ENCODE assay signal across 1 cellular context in the genomic region with DNA sequence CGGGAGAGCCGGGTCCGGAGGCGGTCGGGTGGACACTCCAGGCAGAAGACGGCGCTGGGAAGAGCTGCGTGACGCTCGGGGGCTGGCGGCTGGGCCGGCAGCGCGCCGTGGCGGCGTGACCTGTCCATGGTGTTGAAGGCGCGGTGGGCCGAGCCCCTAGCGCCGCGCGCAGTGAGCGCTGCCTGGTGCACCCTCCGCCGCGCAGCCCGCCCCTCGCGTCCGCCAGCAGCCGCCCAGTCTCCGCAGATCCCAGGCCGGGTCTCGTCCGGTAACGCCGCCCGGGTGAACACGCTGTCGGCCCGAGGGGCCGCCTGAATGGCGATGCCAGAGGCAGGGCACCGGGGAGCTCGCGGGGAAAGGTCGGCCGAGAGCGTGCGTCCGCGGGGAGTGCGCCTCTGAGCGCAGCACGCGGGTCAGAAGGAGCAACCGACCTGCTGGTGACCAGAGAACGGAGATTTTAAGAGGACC.
TF ChIP-seq lines count a peak whose summit lies in the region.

No MANE protein-coding gene starts in this region.

TF ChIP-seq in HepG2, 621 proteins besides CTCF, POLR2A, EP300 and RAD21 (continued from another document):
- TF ChIP-seq, protein P1, sequence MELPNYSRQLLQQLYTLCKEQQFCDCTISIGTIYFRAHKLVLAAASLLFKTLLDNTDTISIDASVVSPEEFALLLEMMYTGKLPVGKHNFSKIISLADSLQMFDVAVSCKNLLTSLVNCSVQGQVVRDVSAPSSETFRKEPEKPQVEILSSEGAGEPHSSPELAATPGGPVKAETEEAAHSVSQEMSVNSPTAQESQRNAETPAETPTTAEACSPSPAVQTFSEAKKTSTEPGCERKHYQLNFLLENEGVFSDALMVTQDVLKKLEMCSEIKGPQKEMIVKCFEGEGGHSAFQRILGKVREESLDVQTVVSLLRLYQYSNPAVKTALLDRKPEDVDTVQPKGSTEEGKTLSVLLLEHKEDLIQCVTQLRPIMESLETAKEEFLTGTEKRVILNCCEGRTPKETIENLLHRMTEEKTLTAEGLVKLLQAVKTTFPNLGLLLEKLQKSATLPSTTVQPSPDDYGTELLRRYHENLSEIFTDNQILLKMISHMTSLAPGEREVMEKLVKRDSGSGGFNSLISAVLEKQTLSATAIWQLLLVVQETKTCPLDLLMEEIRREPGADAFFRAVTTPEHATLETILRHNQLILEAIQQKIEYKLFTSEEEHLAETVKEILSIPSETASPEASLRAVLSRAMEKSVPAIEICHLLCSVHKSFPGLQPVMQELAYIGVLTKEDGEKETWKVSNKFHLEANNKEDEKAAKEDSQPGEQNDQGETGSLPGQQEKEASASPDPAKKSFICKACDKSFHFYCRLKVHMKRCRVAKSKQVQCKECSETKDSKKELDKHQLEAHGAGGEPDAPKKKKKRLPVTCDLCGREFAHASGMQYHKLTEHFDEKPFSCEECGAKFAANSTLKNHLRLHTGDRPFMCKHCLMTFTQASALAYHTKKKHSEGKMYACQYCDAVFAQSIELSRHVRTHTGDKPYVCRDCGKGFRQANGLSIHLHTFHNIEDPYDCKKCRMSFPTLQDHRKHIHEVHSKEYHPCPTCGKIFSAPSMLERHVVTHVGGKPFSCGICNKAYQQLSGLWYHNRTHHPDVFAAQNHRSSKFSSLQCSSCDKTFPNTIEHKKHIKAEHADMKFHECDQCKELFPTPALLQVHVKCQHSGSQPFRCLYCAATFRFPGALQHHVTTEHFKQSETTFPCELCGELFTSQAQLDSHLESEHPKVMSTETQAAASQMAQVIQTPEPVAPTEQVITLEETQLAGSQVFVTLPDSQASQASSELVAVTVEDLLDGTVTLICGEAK (IDR thresholded peaks at IDR 0.05), result no peak
- TF ChIP-seq, protein P1 (CRISPR knock-in tag; IDR thresholded peaks at IDR 0.05), result no peak
- TF ChIP-seq SRY (CRISPR knock-in tag; IDR thresholded peaks at IDR 0.05) (no peak), MIER2 (CRISPR knock-in tag; IDR thresholded peaks at IDR 0.05) (peak; percentile 89), BORCS8-MEF2B (CRISPR knock-in tag; IDR thresholded peaks at IDR 0.05) (peak; percentile 44; the same call in 1 of the 2 replicates), HOXA3 (CRISPR knock-in tag; IDR thresholded peaks at IDR 0.05) (0 out of 2 replicates have a peak, but pooled peaks have one; percentile 29), ZNF607 (CRISPR knock-in tag; IDR thresholded peaks at IDR 0.05; ENCODE audit: borderline replicate concordance) (0 out of 2 replicates have a peak, but pooled peaks have one; percentile 19), CHCHD3 (CRISPR knock-in tag; IDR thresholded peaks at IDR 0.05) (no peak), ZSCAN31 (CRISPR knock-in tag; IDR thresholded peaks at IDR 0.05; ENCODE audit: low read depth) (peak; percentile 40; the same call in 1 of the 2 replicates), KDM2A (CRISPR knock-in tag; IDR thresholded peaks at IDR 0.05; ENCODE audit: borderline replicate concordance, low read depth) (0 out of 2 replicates have a peak, but pooled peaks have one; percentile 24), ETV6 (CRISPR knock-in tag; conservative IDR thresholded peaks at IDR 0.05) (no peak), SALL1 (CRISPR knock-in tag; IDR thresholded peaks at IDR 0.05) (0 out of 2 replicates have a peak, but pooled peaks have one; percentile 42), ZNF629 (CRISPR knock-in tag; conservative IDR thresholded peaks at IDR 0.05) (no peak), ERF (CRISPR knock-in tag; IDR thresholded peaks at IDR 0.05) (no peak), ZNF75D (CRISPR knock-in tag; IDR thresholded peaks at IDR 0.05; ENCODE audit: borderline replicate concordance) (no peak), ZNF350 (CRISPR knock-in tag; IDR thresholded peaks at IDR 0.05; ENCODE audit: borderline replicate concordance, low read depth) (no peak), IRF2 (CRISPR knock-in tag; IDR thresholded peaks at IDR 0.05) (no peak)
- TF ChIP-seq, protein P2, sequence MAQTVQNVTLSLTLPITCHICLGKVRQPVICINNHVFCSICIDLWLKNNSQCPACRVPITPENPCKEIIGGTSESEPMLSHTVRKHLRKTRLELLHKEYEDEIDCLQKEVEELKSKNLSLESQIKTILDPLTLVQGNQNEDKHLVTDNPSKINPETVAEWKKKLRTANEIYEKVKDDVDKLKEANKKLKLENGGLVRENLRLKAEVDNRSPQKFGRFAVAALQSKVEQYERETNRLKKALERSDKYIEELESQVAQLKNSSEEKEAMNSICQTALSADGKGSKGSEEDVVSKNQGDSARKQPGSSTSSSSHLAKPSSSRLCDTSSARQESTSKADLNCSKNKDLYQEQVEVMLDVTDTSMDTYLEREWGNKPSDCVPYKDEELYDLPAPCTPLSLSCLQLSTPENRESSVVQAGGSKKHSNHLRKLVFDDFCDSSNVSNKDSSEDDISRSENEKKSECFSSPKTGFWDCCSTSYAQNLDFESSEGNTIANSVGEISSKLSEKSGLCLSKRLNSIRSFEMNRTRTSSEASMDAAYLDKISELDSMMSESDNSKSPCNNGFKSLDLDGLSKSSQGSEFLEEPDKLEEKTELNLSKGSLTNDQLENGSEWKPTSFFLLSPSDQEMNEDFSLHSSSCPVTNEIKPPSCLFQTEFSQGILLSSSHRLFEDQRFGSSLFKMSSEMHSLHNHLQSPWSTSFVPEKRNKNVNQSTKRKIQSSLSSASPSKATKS (CRISPR knock-in tag; IDR thresholded peaks at IDR 0.05), result no peak
- TF ChIP-seq, protein P3, sequence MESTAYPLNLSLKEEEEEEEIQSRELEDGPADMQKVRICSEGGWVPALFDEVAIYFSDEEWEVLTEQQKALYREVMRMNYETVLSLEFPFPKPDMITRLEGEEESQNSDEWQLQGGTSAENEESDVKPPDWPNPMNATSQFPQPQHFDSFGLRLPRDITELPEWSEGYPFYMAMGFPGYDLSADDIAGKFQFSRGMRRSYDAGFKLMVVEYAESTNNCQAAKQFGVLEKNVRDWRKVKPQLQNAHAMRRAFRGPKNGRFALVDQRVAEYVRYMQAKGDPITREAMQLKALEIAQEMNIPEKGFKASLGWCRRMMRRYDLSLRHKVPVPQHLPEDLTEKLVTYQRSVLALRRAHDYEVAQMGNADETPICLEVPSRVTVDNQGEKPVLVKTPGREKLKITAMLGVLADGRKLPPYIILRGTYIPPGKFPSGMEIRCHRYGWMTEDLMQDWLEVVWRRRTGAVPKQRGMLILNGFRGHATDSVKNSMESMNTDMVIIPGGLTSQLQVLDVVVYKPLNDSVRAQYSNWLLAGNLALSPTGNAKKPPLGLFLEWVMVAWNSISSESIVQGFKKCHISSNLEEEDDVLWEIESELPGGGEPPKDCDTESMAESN (CRISPR knock-in tag; conservative IDR thresholded peaks at IDR 0.05), result 0 out of 2 replicates have a peak, but pooled peaks have one; percentile 25
- TF ChIP-seq, protein P4, sequence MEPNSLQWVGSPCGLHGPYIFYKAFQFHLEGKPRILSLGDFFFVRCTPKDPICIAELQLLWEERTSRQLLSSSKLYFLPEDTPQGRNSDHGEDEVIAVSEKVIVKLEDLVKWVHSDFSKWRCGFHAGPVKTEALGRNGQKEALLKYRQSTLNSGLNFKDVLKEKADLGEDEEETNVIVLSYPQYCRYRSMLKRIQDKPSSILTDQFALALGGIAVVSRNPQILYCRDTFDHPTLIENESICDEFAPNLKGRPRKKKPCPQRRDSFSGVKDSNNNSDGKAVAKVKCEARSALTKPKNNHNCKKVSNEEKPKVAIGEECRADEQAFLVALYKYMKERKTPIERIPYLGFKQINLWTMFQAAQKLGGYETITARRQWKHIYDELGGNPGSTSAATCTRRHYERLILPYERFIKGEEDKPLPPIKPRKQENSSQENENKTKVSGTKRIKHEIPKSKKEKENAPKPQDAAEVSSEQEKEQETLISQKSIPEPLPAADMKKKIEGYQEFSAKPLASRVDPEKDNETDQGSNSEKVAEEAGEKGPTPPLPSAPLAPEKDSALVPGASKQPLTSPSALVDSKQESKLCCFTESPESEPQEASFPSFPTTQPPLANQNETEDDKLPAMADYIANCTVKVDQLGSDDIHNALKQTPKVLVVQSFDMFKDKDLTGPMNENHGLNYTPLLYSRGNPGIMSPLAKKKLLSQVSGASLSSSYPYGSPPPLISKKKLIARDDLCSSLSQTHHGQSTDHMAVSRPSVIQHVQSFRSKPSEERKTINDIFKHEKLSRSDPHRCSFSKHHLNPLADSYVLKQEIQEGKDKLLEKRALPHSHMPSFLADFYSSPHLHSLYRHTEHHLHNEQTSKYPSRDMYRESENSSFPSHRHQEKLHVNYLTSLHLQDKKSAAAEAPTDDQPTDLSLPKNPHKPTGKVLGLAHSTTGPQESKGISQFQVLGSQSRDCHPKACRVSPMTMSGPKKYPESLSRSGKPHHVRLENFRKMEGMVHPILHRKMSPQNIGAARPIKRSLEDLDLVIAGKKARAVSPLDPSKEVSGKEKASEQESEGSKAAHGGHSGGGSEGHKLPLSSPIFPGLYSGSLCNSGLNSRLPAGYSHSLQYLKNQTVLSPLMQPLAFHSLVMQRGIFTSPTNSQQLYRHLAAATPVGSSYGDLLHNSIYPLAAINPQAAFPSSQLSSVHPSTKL (CRISPR knock-in tag; IDR thresholded peaks at IDR 0.05), result 0 out of 2 replicates have a peak, but pooled peaks have one; percentile 16
- TF ChIP-seq, protein P5, sequence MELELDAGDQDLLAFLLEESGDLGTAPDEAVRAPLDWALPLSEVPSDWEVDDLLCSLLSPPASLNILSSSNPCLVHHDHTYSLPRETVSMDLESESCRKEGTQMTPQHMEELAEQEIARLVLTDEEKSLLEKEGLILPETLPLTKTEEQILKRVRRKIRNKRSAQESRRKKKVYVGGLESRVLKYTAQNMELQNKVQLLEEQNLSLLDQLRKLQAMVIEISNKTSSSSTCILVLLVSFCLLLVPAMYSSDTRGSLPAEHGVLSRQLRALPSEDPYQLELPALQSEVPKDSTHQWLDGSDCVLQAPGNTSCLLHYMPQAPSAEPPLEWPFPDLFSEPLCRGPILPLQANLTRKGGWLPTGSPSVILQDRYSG (CRISPR knock-in tag; IDR thresholded peaks at IDR 0.05), result no peak
- TF ChIP-seq, protein P6, sequence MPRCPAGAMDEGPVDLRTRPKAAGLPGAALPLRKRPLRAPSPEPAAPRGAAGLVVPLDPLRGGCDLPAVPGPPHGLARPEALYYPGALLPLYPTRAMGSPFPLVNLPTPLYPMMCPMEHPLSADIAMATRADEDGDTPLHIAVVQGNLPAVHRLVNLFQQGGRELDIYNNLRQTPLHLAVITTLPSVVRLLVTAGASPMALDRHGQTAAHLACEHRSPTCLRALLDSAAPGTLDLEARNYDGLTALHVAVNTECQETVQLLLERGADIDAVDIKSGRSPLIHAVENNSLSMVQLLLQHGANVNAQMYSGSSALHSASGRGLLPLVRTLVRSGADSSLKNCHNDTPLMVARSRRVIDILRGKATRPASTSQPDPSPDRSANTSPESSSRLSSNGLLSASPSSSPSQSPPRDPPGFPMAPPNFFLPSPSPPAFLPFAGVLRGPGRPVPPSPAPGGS (CRISPR knock-in tag; IDR thresholded peaks at IDR 0.05), result no peak
- TF ChIP-seq, protein P7, sequence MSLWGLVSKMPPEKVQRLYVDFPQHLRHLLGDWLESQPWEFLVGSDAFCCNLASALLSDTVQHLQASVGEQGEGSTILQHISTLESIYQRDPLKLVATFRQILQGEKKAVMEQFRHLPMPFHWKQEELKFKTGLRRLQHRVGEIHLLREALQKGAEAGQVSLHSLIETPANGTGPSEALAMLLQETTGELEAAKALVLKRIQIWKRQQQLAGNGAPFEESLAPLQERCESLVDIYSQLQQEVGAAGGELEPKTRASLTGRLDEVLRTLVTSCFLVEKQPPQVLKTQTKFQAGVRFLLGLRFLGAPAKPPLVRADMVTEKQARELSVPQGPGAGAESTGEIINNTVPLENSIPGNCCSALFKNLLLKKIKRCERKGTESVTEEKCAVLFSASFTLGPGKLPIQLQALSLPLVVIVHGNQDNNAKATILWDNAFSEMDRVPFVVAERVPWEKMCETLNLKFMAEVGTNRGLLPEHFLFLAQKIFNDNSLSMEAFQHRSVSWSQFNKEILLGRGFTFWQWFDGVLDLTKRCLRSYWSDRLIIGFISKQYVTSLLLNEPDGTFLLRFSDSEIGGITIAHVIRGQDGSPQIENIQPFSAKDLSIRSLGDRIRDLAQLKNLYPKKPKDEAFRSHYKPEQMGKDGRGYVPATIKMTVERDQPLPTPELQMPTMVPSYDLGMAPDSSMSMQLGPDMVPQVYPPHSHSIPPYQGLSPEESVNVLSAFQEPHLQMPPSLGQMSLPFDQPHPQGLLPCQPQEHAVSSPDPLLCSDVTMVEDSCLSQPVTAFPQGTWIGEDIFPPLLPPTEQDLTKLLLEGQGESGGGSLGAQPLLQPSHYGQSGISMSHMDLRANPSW (CRISPR knock-in tag; IDR thresholded peaks at IDR 0.05; ENCODE audit: borderline replicate concordance), result no peak
- TF ChIP-seq, protein P8, sequence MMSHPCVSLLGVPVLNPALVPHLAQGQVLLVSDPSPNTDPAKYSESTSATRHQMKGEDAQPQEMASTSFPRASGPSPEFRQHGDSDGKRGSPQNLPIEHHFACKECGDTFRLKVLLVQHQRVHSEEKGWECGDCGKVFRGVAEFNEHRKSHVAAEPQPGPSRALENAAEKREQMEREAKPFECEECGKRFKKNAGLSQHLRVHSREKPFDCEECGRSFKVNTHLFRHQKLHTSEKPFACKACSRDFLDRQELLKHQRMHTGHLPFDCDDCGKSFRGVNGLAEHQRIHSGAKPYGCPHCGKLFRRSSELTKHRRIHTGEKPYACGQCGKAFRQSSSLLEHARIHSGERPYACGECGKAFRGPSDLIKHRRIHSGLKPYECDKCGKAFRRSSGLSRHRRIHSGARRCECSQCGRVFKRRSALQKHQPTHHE (CRISPR knock-in tag; IDR thresholded peaks at IDR 0.05; ENCODE audit: borderline replicate concordance), result no peak
- TF ChIP-seq, protein P9, sequence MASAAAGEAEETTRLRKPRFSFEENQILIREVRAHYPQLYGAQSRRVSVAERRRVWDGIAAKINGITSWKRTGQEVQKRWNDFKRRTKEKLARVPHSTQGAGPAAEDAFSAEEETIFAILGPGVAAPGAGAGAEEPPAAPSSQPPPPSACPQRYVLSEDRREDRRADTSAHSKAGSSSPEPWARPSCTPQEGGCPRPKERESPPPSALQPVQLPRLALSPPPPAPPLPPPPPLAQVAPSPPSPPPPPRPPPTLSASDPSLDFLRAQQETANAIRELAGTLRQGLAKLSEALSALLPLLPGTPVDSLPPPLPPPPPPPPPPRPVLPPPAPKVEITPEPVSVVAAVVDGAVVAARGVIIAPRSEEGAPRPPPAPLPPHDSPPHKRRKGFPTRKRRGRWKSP (CRISPR knock-in tag; IDR thresholded peaks at IDR 0.05), result peak; percentile 99
